20 cellular contexts compared by ENCODE assay signal in genomic region chr20:272718-273117, GRCh38. TPM values are rescaled to one million over a fixed set of nuclear protein-coding genes. Genes with fewer than 3 reads are reported as not detected.
DNase-seq lines count a peak whose midpoint lies in the region; ATAC-seq and TF ChIP-seq lines count a peak whose summit lies in the region.
"Had no signal": no experiment of that assay in that cellular context is flagged by ENCODE, and none has a peak within 500 bp of the region (broad histone marks: within the 10 kb centered on the region; RNA-seq: fewer than 3 reads in every experiment).

No MANE protein-coding gene starts in this region.

- H3K36me3 ChIP-seq in right atrium auricular region (peaks cover 6% of the 10 kb centered on the region), left ventricle myocardium inferior (peaks cover 19% of the 10 kb centered on the region)

- H3K9me3 ChIP-seq in right atrium auricular region (no peaks in the 10 kb centered on the region), left ventricle myocardium inferior (replicated peaks) (no peaks in the 10 kb centered on the region)

- no peak for ATAC-seq in HG02981 (IDR thresholded peaks at IDR 0.05; ENCODE audit: unreplicated experiment)
- ATAC-seq: CD8-positive, alpha-beta T cell had no signal

- intact Hi-C loops in left ventricle myocardium inferior (cut with micrococcal nuclease) = no loop called here

- DNase-seq in right atrium auricular region (ENCODE audit: low spot score) = peak; percentile 30
- no peak for DNase-seq in left ventricle myocardium inferior
- DNase-seq in mesenteric fat pad (ENCODE audit: low spot score) = peak; percentile 24
- no peak for DNase-seq in stimulated activated naive CD4-positive, alpha-beta T cell treated with Interleukin-2 at 50 U/mL for 16 hours (lab: John Stamatoyannopoulos, UW)
- DNase-seq in NCI-H2081 (lab: John Stamatoyannopoulos, UW) = no peak
- DNase-seq: AML-193; C1 segment of cervical spinal cord; CD8-positive, alpha-beta T cell; DMS153; KBM-7; NCI-H1092; NCI-H1436; NCI-H187 treated with DMSO at 0.1 percent for 48 hours; NCI-H226; NCI-H510A treated with DMSO at 0.1 percent for 48 hours; NCI-H774; OCI-M1 had no signal

- H3K4me1 ChIP-seq in right atrium auricular region (no peaks in the 10 kb centered on the region), left ventricle myocardium inferior (peaks cover 5% of the 10 kb centered on the region)

- H3K27ac ChIP-seq in right atrium auricular region (no peak overlapping the region), left ventricle myocardium inferior (replicated peaks) (no peak overlapping the region)

- H3K4me3 ChIP-seq in right atrium auricular region = no peak overlapping the region
- no peak overlapping the region for H3K4me3 ChIP-seq in left ventricle myocardium inferior

- no peaks in the 10 kb centered on the region for H3K27me3 ChIP-seq in right atrium auricular region
- H3K27me3 ChIP-seq in left ventricle myocardium inferior (ENCODE audit: low read depth) = no peaks in the 10 kb centered on the region

- TF ChIP-seq CTCF in right atrium auricular region (IDR thresholded peaks at IDR 0.05) (no peak), left ventricle myocardium inferior (IDR thresholded peaks at IDR 0.05; ENCODE audit: borderline replicate concordance) (no peak)

RNA-seq across cellular contexts. Expression of gene DEFB132, which starts 15.2 kb away (rescaled TPM):
- total RNA-seq in right atrium auricular region (not detected), left ventricle myocardium inferior (not detected), mesenteric fat pad (1.5 TPM)
- total RNA-seq: A172; CD8-positive, alpha-beta T cell; G401 had no signal

RNA-seq across cellular contexts. Expression of gene C20orf96, which starts 17.8 kb away (rescaled TPM):
- total RNA-seq in right atrium auricular region (1 to 10 TPM; 2.4 to 3.4 TPM), left ventricle myocardium inferior (6.6 TPM), mesenteric fat pad (5.0 TPM)

RNA-seq across cellular contexts. Expression of gene ZCCHC3, which starts 24.7 kb away (rescaled TPM):
- total RNA-seq in right atrium auricular region = 10 to 100 TPM; 10.2 to 14.4 TPM
- total RNA-seq in left ventricle myocardium inferior = 11.8 TPM
- 9.1 TPM for total RNA-seq in mesenteric fat pad

RNA-seq across cellular contexts. Expression of gene DEFB129, which starts 45.7 kb away (rescaled TPM):
- total RNA-seq in right atrium auricular region (not detected), left ventricle myocardium inferior (not detected), mesenteric fat pad (not detected)
- total RNA-seq: A172; CD8-positive, alpha-beta T cell; G401 had no signal

RNA-seq across cellular contexts. Expression of gene SOX12, which starts 52.6 kb away (rescaled TPM):
- total RNA-seq in right atrium auricular region = 1 to 10 TPM; 5.3 TPM
- total RNA-seq in left ventricle myocardium inferior = 12.3 TPM
- 8.5 TPM for total RNA-seq in mesenteric fat pad

Comparison
In these comparisons a context has a peak if more than half of its experiments do, and no peak if none do; other contexts are left out.
1. DNase-seq: peak in right atrium auricular region (single experiment) and mesenteric fat pad (single experiment); none in left ventricle myocardium inferior (single experiment), stimulated activated naive CD4-positive, alpha-beta T cell treated with Interleukin-2 at 50 U/mL for 16 hours (single experiment) and NCI-H2081 (0 of 2).